12 cellular contexts compared by ENCODE assay signal in the genomic region with DNA sequence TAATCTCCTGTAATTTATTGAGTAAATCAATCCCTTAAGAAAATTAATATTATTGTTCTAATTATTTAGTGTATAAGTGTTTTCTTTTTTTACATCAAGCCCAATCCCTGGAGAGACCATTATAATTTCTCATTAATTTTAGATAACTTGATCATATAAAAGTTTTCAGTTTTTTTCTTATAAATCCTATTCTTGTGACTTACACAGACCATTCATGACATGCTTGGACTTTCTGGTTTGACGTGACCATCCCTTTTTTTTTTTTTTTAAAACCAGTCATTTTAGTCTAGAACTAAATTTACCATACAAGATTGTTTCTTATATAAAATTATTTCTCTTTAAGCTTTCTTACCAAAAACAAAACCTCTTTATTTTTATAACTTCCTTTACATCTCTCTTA. TPM values are rescaled to one million over a fixed set of nuclear protein-coding genes. Genes with fewer than 3 reads are reported as not detected.
DNase-seq lines count a peak whose midpoint lies in the region; ATAC-seq and TF ChIP-seq lines count a peak whose summit lies in the region.
"Had no signal": no experiment of that assay in that cellular context is flagged by ENCODE, and none has a peak within 500 bp of the region (broad histone marks: within the 10 kb centered on the region; RNA-seq: fewer than 3 reads in every experiment).

No MANE protein-coding gene starts in this region.

- H2AFZ ChIP-seq in GM23338 = no peak overlapping the region

- H3K79me2 ChIP-seq in GM23338 (replicated peaks; ENCODE audit: insufficient read depth) = no peaks in the 10 kb centered on the region

- peaks cover 7% of the 10 kb centered on the region for H3K36me3 ChIP-seq in GM23338 (ENCODE audit: insufficient read depth)
- H3K36me3 ChIP-seq in SJCRH30 = no peaks in the 10 kb centered on the region

- H3K4me2 ChIP-seq in GM23338 = no peak overlapping the region
- H3K4me2 ChIP-seq: smooth muscle cell had no signal

- no peaks in the 10 kb centered on the region for H3K4me1 ChIP-seq in GM23338 (ENCODE audit: insufficient read depth)
- no peaks in the 10 kb centered on the region for H3K4me1 ChIP-seq in SJCRH30

- H3K9me2 ChIP-seq in GM23338 (ENCODE audit: insufficient read depth) = peaks cover 5% of the 10 kb centered on the region; the same call in 1 of the 2 replicates

- H3K4me3 ChIP-seq in GM23338 (no peak overlapping the region), SJCRH30 (no peak overlapping the region), fibroblast of mammary gland (ENCODE audit: control insufficient read depth, low read depth, low read length) (no peak overlapping the region)
- H3K4me3 ChIP-seq: smooth muscle cell had no signal

- no peak overlapping the region for H3K4me3 Mint-ChIP-seq in GM23338
- H3K4me3 Mint-ChIP-seq in stimulated activated naive B cell treated with anti-CD40 and anti-IgM and Interleukin-4, amounts not matched to agents 10 μg/mL and 1 μg/mL and 100 μg/mL, for 72 hours = no peak overlapping the region

- H3K27me3 ChIP-seq in GM23338 (ENCODE audit: insufficient read depth) (no peaks in the 10 kb centered on the region), SJCRH30 (no peaks in the 10 kb centered on the region)

- H3K4me1 Mint-ChIP-seq in GM23338 = no peaks in the 10 kb centered on the region
- H3K4me1 Mint-ChIP-seq in stimulated activated naive B cell treated with anti-CD40 and anti-IgM and Interleukin-4, amounts not matched to agents 10 μg/mL and 1 μg/mL and 100 μg/mL, for 72 hours = peaks cover 7 to 16% of the 10 kb centered on the region in 2 donors

- H4K20me1 ChIP-seq in GM23338 (replicated peaks; ENCODE audit: insufficient read depth) = no peaks in the 10 kb centered on the region

- H3K9me3 ChIP-seq in SJCRH30 (replicated peaks) = peaks cover 9% of the 10 kb centered on the region; the same call in 1 of the 2 replicates

- H3K27ac ChIP-seq in GM23338 (ENCODE audit: low read depth) (no peak overlapping the region), SJCRH30 (no peak overlapping the region)

- ATAC-seq in GM23338 = no peak
- ATAC-seq in HG02885 (IDR thresholded peaks at IDR 0.05; ENCODE audit: poor library complexity, unreplicated experiment) = no peak
- no peak for ATAC-seq in stimulated activated naive B cell treated with anti-CD40 and anti-IgM and Interleukin-4, amounts not matched to agents 10 μg/mL and 1 μg/mL and 100 μg/mL, for 72 hours (replicated peaks)
- ATAC-seq: naive thymus-derived CD8-positive, alpha-beta T cell had no signal

- H3K27me3 Mint-ChIP-seq in GM23338 (ENCODE audit: insufficient read depth, low read depth, poor library complexity) = peaks cover 1% of the 10 kb centered on the region
- H3K27me3 Mint-ChIP-seq in stimulated activated naive B cell treated with anti-CD40 and anti-IgM and Interleukin-4, amounts not matched to agents 10 μg/mL and 1 μg/mL and 100 μg/mL, for 72 hours = no peaks in the 10 kb centered on the region
- H3K27me3 Mint-ChIP-seq: naive thymus-derived CD8-positive, alpha-beta T cell had no signal

- no peak for TF ChIP-seq CTCF in GM23338 (conservative IDR thresholded peaks at IDR 0.05; ENCODE audit: low read depth in 2 of 2)
- no peak for TF ChIP-seq CTCF in fibroblast of mammary gland (conservative IDR thresholded peaks at IDR 0.05; ENCODE audit: control insufficient read depth, insufficient read depth, low read depth, low read length)

- in situ Hi-C loops in Caki2 (cut with HindIII; ENCODE audit: low pct_unique_long_range_greater_than_20kb, low sequenced_read_pairs) = no loop called here

- H3F3A ChIP-seq in GM23338 (replicated peaks; ENCODE audit: low read depth) = no peaks in the 10 kb centered on the region

- H3K36me3 Mint-ChIP-seq in GM23338 (ENCODE audit: low read depth) = peaks cover 21% of the 10 kb centered on the region; the same call in 2 of the 3 replicates
- peaks cover 3% of the 10 kb centered on the region in 2 donors for H3K36me3 Mint-ChIP-seq in stimulated activated naive B cell treated with anti-CD40 and anti-IgM and Interleukin-4, amounts not matched to agents 10 μg/mL and 1 μg/mL and 100 μg/mL, for 72 hours

- H3K27ac Mint-ChIP-seq in GM23338 = no peak overlapping the region
- no peak overlapping the region for H3K27ac Mint-ChIP-seq in stimulated activated naive B cell treated with anti-CD40 and anti-IgM and Interleukin-4, amounts not matched to agents 10 μg/mL and 1 μg/mL and 100 μg/mL, for 72 hours

- DNase-seq in Caki2 (ENCODE audit: low read depth) (peak; percentile 35), GM23338 (ENCODE audit: low spot score) (peak; percentile 69), SJCRH30 (peak; percentile 46 to 56), fibroblast of mammary gland (ENCODE audit: low read depth) (peak; percentile 52), NCI-H2029 treated with DMSO at 0.1 percent for 48 hours (lab: John Stamatoyannopoulos, UW) (no peak), NK-92 (lab: John Stamatoyannopoulos, UW; ENCODE audit: unreplicated experiment) (no peak)
- no peak for DNase-seq in stimulated activated naive B cell treated with anti-CD40 and anti-IgM and Interleukin-4, amounts not matched to agents 10 μg/mL and 1 μg/mL and 100 μg/mL, for 72 hours
- DNase-seq: amniotic stem cell, NCI-H524 had no signal

- peaks cover 57% of the 10 kb centered on the region for H3K9me3 Mint-ChIP-seq in GM23338
- H3K9me3 Mint-ChIP-seq in stimulated activated naive B cell treated with anti-CD40 and anti-IgM and Interleukin-4, amounts not matched to agents 10 μg/mL and 1 μg/mL and 100 μg/mL, for 72 hours = peaks cover 0 to 4% of the 10 kb centered on the region in 2 donors

TF ChIP-seq in GM23338, 12 proteins besides CTCF, POLR2A, EP300 and RAD21 (continues in another document):
- TF ChIP-seq ZNF331 (CRISPR knock-in tag; IDR thresholded peaks at IDR 0.05; ENCODE audit: low read depth) = no peak
- no peak for TF ChIP-seq STAT1 (IDR thresholded peaks at IDR 0.05; ENCODE audit: unreplicated experiment)
- no peak for TF ChIP-seq ZNF114 (CRISPR knock-in tag; IDR thresholded peaks at IDR 0.05)
- no peak for TF ChIP-seq JUNB (IDR thresholded peaks at IDR 0.05; ENCODE audit: unreplicated experiment)
- no peak for TF ChIP-seq CREB1 (CRISPR knock-in tag; IDR thresholded peaks at IDR 0.05; ENCODE audit: low read depth)
- no peak for TF ChIP-seq NANOG (IDR thresholded peaks at IDR 0.05; ENCODE audit: borderline replicate concordance)
- TF ChIP-seq EZH2phosphoT487 (IDR thresholded peaks at IDR 0.05; ENCODE audit: unreplicated experiment) = no peak
- no peak for TF ChIP-seq EZH2 (IDR thresholded peaks at IDR 0.05; ENCODE audit: low read depth, unreplicated experiment)

RNA-seq across cellular contexts. Expression of a gene that starts 5.4 kb away (rescaled TPM):
- total RNA-seq in Caki2 (2014; rRNA removed; shearing (Covaris generic); ENCODE audit: low replicate concordance) = 4.3 and 11.6 TPM in 2 replicates
- total RNA-seq in GM23338 (2014; rRNA removed; shearing (Covaris generic)) = 22.6 and 28.7 TPM in 2 replicates
- polyA plus RNA-seq in GM23338 (2016; fragmentation: Nextera tagmentation; extraction: Ambion mirVana) = 11.9 and 18.4 TPM in 2 replicates
- 22.5 and 22.6 TPM in 2 replicates for total RNA-seq in SJCRH30 (2014; rRNA removed; shearing (Covaris generic))

RNA-seq across cellular contexts. Expression of a gene that starts 42.3 kb away (rescaled TPM):
- 3.9 and 6.1 TPM in 2 replicates for total RNA-seq in Caki2 (2014; rRNA removed; shearing (Covaris generic); ENCODE audit: low replicate concordance)
- total RNA-seq in GM23338 (2014; rRNA removed; shearing (Covaris generic)) = 30.9 and 42.3 TPM in 2 replicates
- polyA plus RNA-seq in GM23338 (2016; fragmentation: Nextera tagmentation; extraction: Ambion mirVana) = 43.7 and 51.7 TPM in 2 replicates
- 23.3 and 27.1 TPM in 2 replicates for total RNA-seq in SJCRH30 (2014; rRNA removed; shearing (Covaris generic))

Comparison
In these comparisons a context has a peak if more than half of its experiments do, and no peak if none do; other contexts are left out.
1. DNase-seq: peak in Caki2 (single experiment), GM23338 (single experiment), SJCRH30 (2 of 2) and fibroblast of mammary gland (single experiment); none in NCI-H2029 treated with DMSO at 0.1 percent for 48 hours (single experiment), stimulated activated naive B cell treated with anti-CD40 and anti-IgM and Interleukin-4, amounts not matched to agents 10 μg/mL and 1 μg/mL and 100 μg/mL, for 72 hours (single experiment) and NK-92 (single experiment).